17 cellular contexts compared by ENCODE assay signal in the genomic region with DNA sequence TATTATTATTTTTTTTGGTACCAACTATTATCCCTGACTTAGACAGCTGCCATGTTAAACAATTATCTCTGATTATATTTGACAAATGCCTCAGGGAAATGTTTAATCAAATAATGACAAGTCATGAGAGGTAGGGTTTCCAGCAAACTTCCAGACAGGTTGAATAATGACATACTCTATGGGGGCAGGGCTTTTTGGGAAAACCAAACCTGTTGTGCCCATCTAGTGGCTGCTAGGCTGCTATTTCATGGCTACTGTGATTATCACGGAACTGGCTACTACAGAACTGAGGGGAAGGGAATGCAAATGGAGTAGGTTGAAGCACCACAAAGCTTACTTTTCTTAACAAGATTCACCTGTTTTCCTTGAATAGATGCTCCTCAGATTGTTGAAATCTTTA.
DNase-seq lines count a peak whose midpoint lies in the region; ATAC-seq and TF ChIP-seq lines count a peak whose summit lies in the region.
"Had no signal": no experiment of that assay in that cellular context is flagged by ENCODE, and none has a peak within 500 bp of the region (broad histone marks: within the 10 kb centered on the region; RNA-seq: fewer than 3 reads in every experiment).

No MANE protein-coding gene starts in this region.

- no peaks in the 10 kb centered on the region for H3K27me3 Mint-ChIP-seq in GM23338 (ENCODE audit: insufficient read depth, low read depth, poor library complexity)

- H3K79me2 ChIP-seq in GM23338 (replicated peaks; ENCODE audit: insufficient read depth): no peaks in the 10 kb centered on the region

- peaks cover 19% of the 10 kb centered on the region; the same call in 2 of the 3 replicates for H3K4me1 Mint-ChIP-seq in GM23338
- H3K4me1 Mint-ChIP-seq: CD8-positive, alpha-beta memory T cell; T-helper 17 cell had no signal

- POLR2A ChIA-PET in GM10248 (lab: Yijun Ruan, JAX): no interaction called here

- no peaks in the 10 kb centered on the region for H3K36me3 Mint-ChIP-seq in GM23338 (ENCODE audit: low read depth)

- H3K9me3 Mint-ChIP-seq in GM23338: no peaks in the 10 kb centered on the region
- H3K9me3 Mint-ChIP-seq: CD8-positive, alpha-beta memory T cell had no signal

- H4K20me1 ChIP-seq in GM23338 (replicated peaks; ENCODE audit: insufficient read depth): no peaks in the 10 kb centered on the region
- H4K20me1 ChIP-seq: BLaER1 had no signal

- intact Hi-C loops in thyroid gland (cut with DNase I): no loop called here

- no peak overlapping the region for H3K4me3 Mint-ChIP-seq in GM23338
- H3K4me3 Mint-ChIP-seq: CD8-positive, alpha-beta memory T cell; T-helper 17 cell had no signal

- WGBS in thyroid gland, 2 donors: 50 to 60% methylated on average over 1 of the region's 1 CpG

- H3K36me3 ChIP-seq in GM23338 (ENCODE audit: insufficient read depth) (no peaks in the 10 kb centered on the region), thyroid gland (no peaks in the 10 kb centered on the region)
- H3K36me3 ChIP-seq: BLaER1 had no signal

- H3K27ac ChIP-seq in GM23338 (ENCODE audit: low read depth) (no peak overlapping the region), thyroid gland (no peak overlapping the region)
- H3K27ac ChIP-seq: BLaER1 had no signal

- TF ChIP-seq POLR2A in thyroid gland (IDR thresholded peaks at IDR 0.05) (no peak), GM18505 (IDR thresholded peaks at IDR 0.05; ENCODE audit: borderline replicate concordance, extremely low read depth, insufficient read depth, insufficient read length) (no peak)

- H3K27me3 ChIP-seq in GM23338 (ENCODE audit: insufficient read depth): no peaks in the 10 kb centered on the region
- H3K27me3 ChIP-seq in thyroid gland: no peaks in the 10 kb centered on the region
- H3K27me3 ChIP-seq: BLaER1 had no signal

- H2AFZ ChIP-seq in GM23338: no peak overlapping the region

- TF ChIP-seq CTCF in GM23338 (conservative IDR thresholded peaks at IDR 0.05; ENCODE audit: low read depth in 2 of 2): peak; percentile 21 to 22; a peak in 2 of 4 replicates
- TF ChIP-seq CTCF in LNCaP clone FGC (IDR thresholded peaks at IDR 0.05; ENCODE audit: control insufficient read depth, extremely low read depth, insufficient read depth): 0 out of 2 replicates have a peak, but pooled peaks have one; percentile 14
- no peak for TF ChIP-seq CTCF in thyroid gland (IDR thresholded peaks at IDR 0.05)
- no peak for TF ChIP-seq CTCF in GM10248 (IDR thresholded peaks at IDR 0.05; ENCODE audit: control extremely low read depth, extremely low read depth, low read depth, missing control alignments)

- no peaks in the 10 kb centered on the region for H3F3A ChIP-seq in GM23338 (replicated peaks; ENCODE audit: low read depth)

- no peak overlapping the region for H3K4me2 ChIP-seq in GM23338
- H3K4me2 ChIP-seq: BLaER1, SK-N-SH had no signal

- CTCF ChIA-PET in GM10248 (lab: Yijun Ruan, JAX): no interaction called here

- no peaks in the 10 kb centered on the region for H3K9me2 ChIP-seq in GM23338 (ENCODE audit: insufficient read depth)
- H3K9me2 ChIP-seq: SK-N-SH had no signal

- H3K27ac Mint-ChIP-seq in GM23338: no peak overlapping the region
- H3K27ac Mint-ChIP-seq: CD8-positive, alpha-beta memory T cell; T-helper 17 cell had no signal

- ATAC-seq in GM23338 (peak; percentile 78), GM18505 (IDR thresholded peaks at IDR 0.05; ENCODE audit: unreplicated experiment) (no peak)
- ATAC-seq: HCT116, Right ventricle myocardium inferior, T-helper 17 cell had no signal

- H3K4me1 ChIP-seq in GM23338 (ENCODE audit: insufficient read depth) (peaks cover 13% of the 10 kb centered on the region), thyroid gland (no peaks in the 10 kb centered on the region)
- H3K4me1 ChIP-seq: BLaER1 had no signal

- H3K4me3 ChIP-seq in GM23338: no peak overlapping the region
- H3K4me3 ChIP-seq in LNCaP clone FGC (ENCODE audit: low read depth, low read length): no peak overlapping the region
- no peak overlapping the region for H3K4me3 ChIP-seq in thyroid gland (replicated peaks in 1 of 3)
- H3K4me3 ChIP-seq: BLaER1 had no signal

- H3K9me3 ChIP-seq in thyroid gland: no peaks in the 10 kb centered on the region
- H3K9me3 ChIP-seq: BLaER1, SK-N-SH had no signal

- DNase-seq in GM23338 (ENCODE audit: low spot score) (peak; percentile 54), LNCaP clone FGC (ENCODE audit: low read depth) (no peak), SK-N-DZ (ENCODE audit: low spot score) (peak; percentile 1), iPS-NIHi11 (ENCODE audit: low spot score) (peak; percentile 25), thyroid gland (no peak), HT-29 (ENCODE audit: low spot score) (no peak), GM10248 (ENCODE audit: extremely low spot score) (no peak)
- DNase-seq: CD8-positive, alpha-beta memory T cell; DMS 273 treated with DMSO at 0.1 percent for 48 hours; EL; Kasumi-1; SK-N-SH; T-helper 17 cell had no signal

TF ChIP-seq in GM23338, 12 proteins besides CTCF, POLR2A, EP300 and RAD21:
- no peak for TF ChIP-seq EZH2phosphoT487 (IDR thresholded peaks at IDR 0.05; ENCODE audit: unreplicated experiment)
- no peak for TF ChIP-seq NANOG (IDR thresholded peaks at IDR 0.05; ENCODE audit: borderline replicate concordance)

Comparison
In these comparisons a context has a peak if more than half of its experiments do, and no peak if none do; other contexts are left out.
1. DNase-seq: peak in GM23338 (single experiment), SK-N-DZ (single experiment) and iPS-NIHi11 (single experiment); none in LNCaP clone FGC (single experiment), thyroid gland (0 of 2), HT-29 (single experiment) and GM10248 (single experiment).
2. CTCF ChIP-seq: peak in GM23338 (2 of 2) and LNCaP clone FGC (single experiment); none in thyroid gland (0 of 6) and GM10248 (single experiment).